In genomic region chr2:113626616-113627330, GRCh38 we compare ENCODE assay signal across 7 cellular contexts. TPM values are rescaled to one million over a fixed set of nuclear protein-coding genes. Genes with fewer than 3 reads are reported as not detected.
DNase-seq lines count a peak whose midpoint lies in the region; ATAC-seq, FAIRE-seq and TF ChIP-seq lines count a peak whose summit lies in the region.
"Not testable (repeated sequence)": the region's sequence is repeated elsewhere in the genome, so short reads cannot be mapped to it uniquely, and the experiment has no call there.

Gene RABL2A (plus strand): TSS chr2:113627266. CDS start chr2:113628607, 1,341 bp downstream.

- not testable (repeated sequence) for H2AFZ ChIP-seq in HepG2 (ENCODE audit: low read length); smooth muscle cell (ENCODE audit: low read depth)

- 0% methylated on average over 7 of the region's 51 CpGs for WGBS in HepG2 (ENCODE audit: low lambda C conversion rate)
- under 1% methylated on average over 36 of the region's 51 CpGs for WGBS in smooth muscle cell (ENCODE audit: low lambda C conversion rate)

- not testable (repeated sequence) for H3F3A ChIP-seq in smooth muscle cell (ENCODE audit: low read depth)

- H3K4me3 Mint-ChIP-seq in effector memory CD8-positive, alpha-beta T cell, result peak within 1 kb of the TSS; percentile 84 to 86

- not testable (repeated sequence) for TF ChIP-seq POLR2A in NB4 (IDR thresholded peaks at IDR 0.05; ENCODE audit: extremely low read depth, insufficient read length)
- peak in 1 of 2 experiments; percentile 28; a peak in 1 of 4 replicates for TF ChIP-seq POLR2A in HepG2 (IDR thresholded peaks at IDR 0.05; ENCODE audit: insufficient read depth in 1 of 2, low read depth in 2 of 2, low read length in 2 of 2)

- peak; percentile 73 for FAIRE-seq in HepG2 (lab: Jason Lieb, UNC)

- DNase-seq in NB4 (ENCODE audit: low read depth), result peak; percentile 84
- peak; percentile 81 for DNase-seq in activated CD8-positive, alpha-beta memory T cell treated with anti-CD3 and anti-CD28 coated beads, Interleukin-2, amount 50 U/mL, for 4 hours
- peak; percentile 85 to 91 (median 89) for DNase-seq in effector memory CD8-positive, alpha-beta T cell
- peak; percentile 76 for DNase-seq in HepG2 (ENCODE audit: low spot score)
- DNase-seq in smooth muscle cell (lab: John Stamatoyannopoulos, UW; ENCODE audit: unreplicated experiment), result not testable (repeated sequence)

- not testable (repeated sequence) for H3K27me3 Mint-ChIP-seq in effector memory CD8-positive, alpha-beta T cell

- peak; percentile 96 for ATAC-seq in GM18511 (IDR thresholded peaks at IDR 0.05; ENCODE audit: unreplicated experiment)
- peak; percentile 93 for ATAC-seq in HG02840 (IDR thresholded peaks at IDR 0.05; ENCODE audit: low FRiP score, unreplicated experiment)
- ATAC-seq in effector memory CD8-positive, alpha-beta T cell (replicated peaks), result peak; percentile 88
- ATAC-seq in HepG2, result peak; percentile 96

- H3K27ac ChIP-seq in HepG2 (ENCODE audit: extremely low read length, insufficient read depth, low read length); smooth muscle cell (ENCODE audit: low read depth): not testable (repeated sequence)

- H3K36me3 ChIP-seq in HepG2 (replicated peaks in 1 of 2; ENCODE audit: control insufficient read depth in 1 of 2, insufficient read depth in 2 of 2, low read length in 2 of 2); smooth muscle cell (ENCODE audit: low read depth): not testable (repeated sequence)

- H3K9me3 Mint-ChIP-seq in effector memory CD8-positive, alpha-beta T cell, result not testable (repeated sequence)

- H3K79me2 ChIP-seq in HepG2 (ENCODE audit: insufficient read depth, low read length); smooth muscle cell (ENCODE audit: low read depth): not testable (repeated sequence)

- H3K27me3 ChIP-seq in HepG2 (ENCODE audit: control insufficient read depth in 1 of 2, insufficient read depth in 2 of 2, low read length in 2 of 2); smooth muscle cell (ENCODE audit: low read depth): not testable (repeated sequence)

- peak within 1 kb of the TSS; percentile 75 to 85 for H3K27ac Mint-ChIP-seq in effector memory CD8-positive, alpha-beta T cell

- not testable (repeated sequence) for TF ChIP-seq RAD21 in HepG2 (CRISPR knock-in tag; IDR thresholded peaks at IDR 0.05)

- in situ Hi-C loops in HepG2 (cut with HindIII; ENCODE audit: extremely low pct_ligation_motif_present, low pct_unique_long_range_greater_than_20kb), result not testable (repeated sequence)

- H3K4me3 ChIP-seq in NB4 (ENCODE audit: low read depth, low read length) (peak within 1 kb of the TSS; percentile 68), HepG2 (replicated peaks in 1 of 3; ENCODE audit: insufficient read depth in 1 of 3, low read depth in 2 of 3, low read length in 3 of 3) (peak within 1 kb of the TSS; percentile 66 to 72 (median 68); a peak in 5 of 6 replicates), smooth muscle cell (peak within 1 kb of the TSS; percentile 56)

- not testable (repeated sequence) for H4K20me1 ChIP-seq in HepG2 (ENCODE audit: insufficient read depth, low read length); smooth muscle cell (ENCODE audit: low read depth)

- H3K9me3 ChIP-seq in HepG2 (ENCODE audit: low read length); smooth muscle cell (replicated peaks; ENCODE audit: low read depth): not testable (repeated sequence)

- H3K9ac ChIP-seq in HepG2 (ENCODE audit: insufficient read depth, low read depth, low read length) (peak within 1 kb of the TSS; percentile 64), smooth muscle cell (ENCODE audit: low read depth) (peak within 1 kb of the TSS; percentile 24)

- H3K4me1 Mint-ChIP-seq in effector memory CD8-positive, alpha-beta T cell (ENCODE audit: low read depth in 2 of 2), result peaks cover 3 to 10% of the 10 kb centered on the region in 2 donors

- TF ChIP-seq EP300 in HepG2 (IDR thresholded peaks at IDR 0.05; ENCODE audit: low read depth in 2 of 2, low read length in 2 of 2); HepG2 (CRISPR knock-in tag; IDR thresholded peaks at IDR 0.05; ENCODE audit: borderline replicate concordance): not testable (repeated sequence)

- H3K36me3 Mint-ChIP-seq in effector memory CD8-positive, alpha-beta T cell (ENCODE audit: insufficient read depth), result not testable (repeated sequence)

- H3K4me1 ChIP-seq in HepG2 (ENCODE audit: insufficient read depth, low read length); smooth muscle cell (ENCODE audit: low read depth): not testable (repeated sequence)

- H3K4me2 ChIP-seq in HepG2 (ENCODE audit: low read depth, low read length), result peak within 1 kb of the TSS; percentile 70
- H3K4me2 ChIP-seq in smooth muscle cell, result peak within 1 kb of the TSS; percentile 83

- TSS peak; percentile 91 for BruUV-seq in HepG2 (replicated peaks; lab: Mats Ljungman, UMichigan)

- TF ChIP-seq CTCF in NB4 (IDR thresholded peaks at IDR 0.05; ENCODE audit: low read depth, low read length); HepG2 (CRISPR knock-in tag; IDR thresholded peaks at IDR 0.05); smooth muscle cell (IDR thresholded peaks at IDR 0.05; ENCODE audit: borderline replicate concordance, insufficient read depth, poor library complexity, severe bottlenecking): not testable (repeated sequence)

- CTCF ChIA-PET in HepG2 (lab: Yijun Ruan, JAX; ENCODE audit: low intra/inter-chr PET ratio, low total read pairs), result not testable (repeated sequence)

- intact Hi-C loops in HepG2 (cut with micrococcal nuclease; ENCODE audit: unreplicated experiment), result not testable (repeated sequence)

- POLR2A ChIA-PET in HepG2 (lab: Yijun Ruan, JAX), result not testable (repeated sequence)

TF ChIP-seq in HepG2, 621 proteins besides CTCF, POLR2A, EP300 and RAD21 (continues in another document):
- peak; percentile 55; the same call in 1 of the 2 replicates for TF ChIP-seq KDM2A (CRISPR knock-in tag; IDR thresholded peaks at IDR 0.05; ENCODE audit: borderline replicate concordance, low read depth)
- TF ChIP-seq, protein P1, sequence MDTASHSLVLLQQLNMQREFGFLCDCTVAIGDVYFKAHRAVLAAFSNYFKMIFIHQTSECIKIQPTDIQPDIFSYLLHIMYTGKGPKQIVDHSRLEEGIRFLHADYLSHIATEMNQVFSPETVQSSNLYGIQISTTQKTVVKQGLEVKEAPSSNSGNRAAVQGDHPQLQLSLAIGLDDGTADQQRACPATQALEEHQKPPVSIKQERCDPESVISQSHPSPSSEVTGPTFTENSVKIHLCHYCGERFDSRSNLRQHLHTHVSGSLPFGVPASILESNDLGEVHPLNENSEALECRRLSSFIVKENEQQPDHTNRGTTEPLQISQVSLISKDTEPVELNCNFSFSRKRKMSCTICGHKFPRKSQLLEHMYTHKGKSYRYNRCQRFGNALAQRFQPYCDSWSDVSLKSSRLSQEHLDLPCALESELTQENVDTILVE (CRISPR knock-in tag; IDR thresholded peaks at IDR 0.05), result peak; percentile 25; the same call in 1 of the 2 replicates
- TF ChIP-seq, protein P2, sequence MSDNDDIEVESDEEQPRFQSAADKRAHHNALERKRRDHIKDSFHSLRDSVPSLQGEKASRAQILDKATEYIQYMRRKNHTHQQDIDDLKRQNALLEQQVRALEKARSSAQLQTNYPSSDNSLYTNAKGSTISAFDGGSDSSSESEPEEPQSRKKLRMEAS (IDR thresholded peaks at IDR 0.05), result peak; percentile 46; the same call in 1 of the 2 replicates
- 0 out of 2 replicates have a peak, but pooled peaks have one; percentile 29 for TF ChIP-seq NR2C2 (CRISPR knock-in tag; IDR thresholded peaks at IDR 0.05; ENCODE audit: borderline replicate concordance)
- TF ChIP-seq, protein P3, sequence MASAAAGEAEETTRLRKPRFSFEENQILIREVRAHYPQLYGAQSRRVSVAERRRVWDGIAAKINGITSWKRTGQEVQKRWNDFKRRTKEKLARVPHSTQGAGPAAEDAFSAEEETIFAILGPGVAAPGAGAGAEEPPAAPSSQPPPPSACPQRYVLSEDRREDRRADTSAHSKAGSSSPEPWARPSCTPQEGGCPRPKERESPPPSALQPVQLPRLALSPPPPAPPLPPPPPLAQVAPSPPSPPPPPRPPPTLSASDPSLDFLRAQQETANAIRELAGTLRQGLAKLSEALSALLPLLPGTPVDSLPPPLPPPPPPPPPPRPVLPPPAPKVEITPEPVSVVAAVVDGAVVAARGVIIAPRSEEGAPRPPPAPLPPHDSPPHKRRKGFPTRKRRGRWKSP (CRISPR knock-in tag; IDR thresholded peaks at IDR 0.05), result peak; percentile 45; the same call in 1 of the 2 replicates
- peak; percentile 28; the same call in 1 of the 2 replicates for TF ChIP-seq TARDBP (CRISPR knock-in tag; IDR thresholded peaks at IDR 0.05)

RNA-seq across cellular contexts. Expression of gene RABL2A, which starts in this region (rescaled TPM):
- total RNA-seq in HepG2 (2016; rRNA removed; fragmentation: Illumina TruSeq; extraction: Trizol), result 2.9 and 9.6 TPM in 2 replicates
- total RNA-seq in HepG2 (2016; cell fraction: cytosol; rRNA removed; fragmentation: Illumina TruSeq; extraction: Trizol; ENCODE audit: low read depth), result 4.3 TPM in 2 replicates
- 2.4 and 8.8 TPM in 2 replicates for total RNA-seq in HepG2 (2016; cell fraction: insoluble cytoplasmic fraction; rRNA removed; fragmentation: Illumina TruSeq; extraction: Trizol)
- 2.8 and 3.6 TPM in 2 replicates for total RNA-seq in HepG2 (2016; cell fraction: membrane; rRNA removed; fragmentation: Illumina TruSeq; extraction: Trizol)
- 14.4 and 20.3 TPM in 2 replicates for total RNA-seq in HepG2 (2016; cell fraction: nucleus; rRNA removed; fragmentation: Illumina TruSeq; extraction: Trizol)
- 13.4 and 16.4 TPM in 2 replicates for polyA plus RNA-seq in HepG2 (2011; rRNA removed)
- 4.3 and 6.5 TPM in 2 replicates for polyA plus RNA-seq in HepG2 (2011; cell fraction: cytosol; rRNA removed)
- polyA plus RNA-seq in HepG2 (2011; cell fraction: nucleus; rRNA removed), result 36.6 and 49.2 TPM in 2 replicates
- 8.6 and 9.0 TPM in 2 replicates for polyA plus RNA-seq in HepG2 (2012)
- polyA plus RNA-seq in HepG2 (2016; cell fraction: cytosol; fragmentation: Illumina TruSeq; extraction: Trizol; ENCODE audit: low read depth), result 1.6 and 2.2 TPM in 2 replicates
- polyA plus RNA-seq in HepG2 (2016; cell fraction: insoluble cytoplasmic fraction; fragmentation: Illumina TruSeq; extraction: Trizol; ENCODE audit: low read depth), result 3.3 and 4.4 TPM in 2 replicates
- 2.8 and 3.1 TPM in 2 replicates for polyA plus RNA-seq in HepG2 (2016; cell fraction: membrane; fragmentation: Illumina TruSeq; extraction: Trizol; ENCODE audit: low read depth)
- polyA plus RNA-seq in HepG2 (2016; cell fraction: nucleus; fragmentation: Illumina TruSeq; extraction: Trizol; ENCODE audit: insufficient read depth, low read depth), result 29.3 and 35.2 TPM in 2 replicates
- 17.8 and 18.9 TPM in 2 replicates for polyA minus RNA-seq in HepG2 (2011; rRNA and poly(A)+ RNA removed; ENCODE audit: low replicate concordance)
- polyA minus RNA-seq in HepG2 (2011; cell fraction: cytosol; rRNA and poly(A)+ RNA removed), result 2.5 and 3.9 TPM in 2 replicates
- polyA minus RNA-seq in HepG2 (2011; cell fraction: nucleus; rRNA and poly(A)+ RNA removed), result 32.1 and 40.5 TPM in 2 replicates
- total RNA-seq in smooth muscle cell, result 11.3 and 13.5 TPM in 2 replicates
- polyA plus RNA-seq in smooth muscle cell, result 10.9 and 11.8 TPM in 2 replicates
